ENCODE assay signal across 1 cellular context in genomic region chr6:33204165-33204414, GRCh38.
TF ChIP-seq lines count a peak whose summit lies in the region.

No MANE protein-coding gene starts in this region.

TF ChIP-seq in HepG2, 621 proteins besides CTCF, POLR2A, EP300 and RAD21:
- TF ChIP-seq KAT2B (IDR thresholded peaks at IDR 0.05; ENCODE audit: borderline replicate concordance, low read depth, low read length) (no peak), PTBP1 (IDR thresholded peaks at IDR 0.05; ENCODE audit: low read depth, low read length, poor library complexity, severe bottlenecking) (no peak), CAMTA2 (CRISPR knock-in tag; IDR thresholded peaks at IDR 0.05; ENCODE audit: borderline replicate concordance) (no peak), REXO4 (CRISPR knock-in tag; IDR thresholded peaks at IDR 0.05; ENCODE audit: borderline replicate concordance) (no peak), ZMYM2 (CRISPR knock-in tag; IDR thresholded peaks at IDR 0.05) (no peak), NFYB (CRISPR knock-in tag; IDR thresholded peaks at IDR 0.05) (no peak), ZFP36 (IDR thresholded peaks at IDR 0.05; ENCODE audit: borderline replicate concordance, low read depth, low read length, partially characterized antibody) (no peak), TERF1 (CRISPR knock-in tag; IDR thresholded peaks at IDR 0.05) (no peak), MLX (CRISPR knock-in tag; IDR thresholded peaks at IDR 0.05) (no peak), SATB2 (CRISPR knock-in tag; IDR thresholded peaks at IDR 0.05) (no peak), ZFP41 (CRISPR knock-in tag; IDR thresholded peaks at IDR 0.05; ENCODE audit: borderline replicate concordance) (no peak), ZBTB20 (CRISPR knock-in tag; IDR thresholded peaks at IDR 0.05; ENCODE audit: borderline replicate concordance, low read depth) (no peak), SSRP1 (CRISPR knock-in tag; IDR thresholded peaks at IDR 0.05) (no peak), AGO1 (IDR thresholded peaks at IDR 0.05; ENCODE audit: low read depth, low read length, poor library complexity, severe bottlenecking) (no peak), FOXO4 (CRISPR knock-in tag; conservative IDR thresholded peaks at IDR 0.05) (0 out of 2 replicates have a peak, but pooled peaks have one; percentile 63), MTF1 (CRISPR knock-in tag; IDR thresholded peaks at IDR 0.05) (no peak), FOXK1 (CRISPR knock-in tag; IDR thresholded peaks at IDR 0.05; ENCODE audit: borderline replicate concordance, low read depth) (no peak), TMF1 (CRISPR knock-in tag; IDR thresholded peaks at IDR 0.05; ENCODE audit: low read depth) (0 out of 2 replicates have a peak, but pooled peaks have one; percentile 1), PCBP2 (optimal IDR thresholded peaks at IDR 0.05; ENCODE audit: low read depth, low read length, poor library complexity, severe bottlenecking) (peak; percentile 86), GPN1 (CRISPR knock-in tag; IDR thresholded peaks at IDR 0.05; ENCODE audit: borderline replicate concordance) (no peak), ZNF383 (CRISPR knock-in tag; IDR thresholded peaks at IDR 0.05; ENCODE audit: borderline replicate concordance) (no peak), PHB2 (IDR thresholded peaks at IDR 0.05; ENCODE audit: partially characterized antibody) (no peak), ZNF281 (CRISPR knock-in tag; IDR thresholded peaks at IDR 0.05; ENCODE audit: borderline replicate concordance) (0 out of 2 replicates have a peak, but pooled peaks have one; percentile 7), E2F1 (CRISPR knock-in tag; IDR thresholded peaks at IDR 0.05) (no peak), MXD4 (CRISPR knock-in tag; IDR thresholded peaks at IDR 0.05) (no peak), KLF6 (CRISPR knock-in tag; IDR thresholded peaks at IDR 0.05) (no peak), ZNF740 (CRISPR knock-in tag; IDR thresholded peaks at IDR 0.05) (no peak), ZBTB43 (CRISPR knock-in tag; conservative IDR thresholded peaks at IDR 0.05) (no peak), ZNF691 (CRISPR knock-in tag; IDR thresholded peaks at IDR 0.05; ENCODE audit: borderline replicate concordance, low read depth) (0 out of 2 replicates have a peak, but pooled peaks have one; percentile 17), NR3C1 (CRISPR knock-in tag; IDR thresholded peaks at IDR 0.05) (no peak), ZNF609 (CRISPR knock-in tag; IDR thresholded peaks at IDR 0.05; ENCODE audit: borderline replicate concordance) (no peak), EHMT2 (IDR thresholded peaks at IDR 0.05; ENCODE audit: borderline replicate concordance, low read depth, low read length) (no peak), ZNF3 (CRISPR knock-in tag; IDR thresholded peaks at IDR 0.05) (no peak), CHD4 (IDR thresholded peaks at IDR 0.05; ENCODE audit: borderline replicate concordance, low read length) (0 out of 2 replicates have a peak, but pooled peaks have one; percentile 29), HOXA3 (CRISPR knock-in tag; IDR thresholded peaks at IDR 0.05) (no peak), SMAD9 (CRISPR knock-in tag; IDR thresholded peaks at IDR 0.05) (no peak), NCOA2 (CRISPR knock-in tag; IDR thresholded peaks at IDR 0.05) (no peak)
